ENCODE assay signal across 33 cellular contexts in genomic region chr19:3236272-3236671, GRCh38. TPM values are rescaled to one million over a fixed set of nuclear protein-coding genes. Genes with fewer than 3 reads are reported as not detected.
"Had no signal": no experiment of that assay in that cellular context is flagged by ENCODE, and none has a peak within 500 bp of the region (broad histone marks: within the 10 kb centered on the region; RNA-seq: fewer than 3 reads in every experiment).

No MANE protein-coding gene starts in this region.

- ATAC-seq: effector memory CD8-positive, alpha-beta T cell; esophagus mucosa; gastrocnemius medialis; heart right ventricle; left cardiac atrium; left lung; left ventricle myocardium superior; lower lobe of right lung; mucosa of descending colon had no signal

- DNase-seq: colonic mucosa; cortex of kidney; effector CD8-positive, alpha-beta T cell; effector memory CD8-positive, alpha-beta T cell; endodermal cell; erythroblast; esophagus squamous epithelium; foreskin fibroblast; foreskin melanocyte; gastrocnemius medialis; glutamatergic neuron; head of caudate nucleus; heart right ventricle; hypothalamus; immature natural killer cell; left cardiac atrium; left lung; left ventricle myocardium superior; lower lobe of right lung; mesenchymal stem cell; mucosa of descending colon had no signal

- H3K27ac ChIP-seq: colonic mucosa, epithelial cell of prostate, esophagus squamous epithelium, gastrocnemius medialis, heart right ventricle, left lung, lower lobe of right lung had no signal

- H3K27me3 ChIP-seq: colonic mucosa, gastrocnemius medialis had no signal

- H3K4me1 ChIP-seq: colonic mucosa, esophagus squamous epithelium, gastrocnemius medialis, heart right ventricle, left lung, lower lobe of right lung had no signal

- H3K9me3 ChIP-seq: colonic mucosa, esophagus squamous epithelium, gastrocnemius medialis, left lung, lower lobe of right lung, mucosa of descending colon had no signal

- FAIRE-seq: endometrium, islet of Langerhans, keratinocyte had no signal

- H3K36me3 ChIP-seq: colonic mucosa, esophagus squamous epithelium, gastrocnemius medialis, heart right ventricle, left lung, lower lobe of right lung had no signal

- H3K4me3 ChIP-seq: colonic mucosa, esophagus squamous epithelium, gastrocnemius medialis, heart right ventricle, left lung, lower lobe of right lung, mucosa of descending colon had no signal

RNA-seq across cellular contexts. Expression of gene CELF5, which starts 11.8 kb away (rescaled TPM):
- total RNA-seq: dermis microvascular lymphatic vessel endothelial cell, esophagus mucosa, esophagus squamous epithelium, gastrocnemius medialis, heart right ventricle, left ventricle myocardium superior, lower lobe of right lung, lung microvascular endothelial cell, mesenteric fat pad, myocyte had no signal
- polyA plus RNA-seq: heart right ventricle, immature natural killer cell had no signal

RNA-seq across cellular contexts. Expression of gene S1PR4, which starts 57.7 kb away (rescaled TPM):
- total RNA-seq: chondrocyte, endodermal cell, kidney epithelial cell, mesothelial cell of epicardium had no signal
